1 cellular context compared by ENCODE assay signal in the genomic region with DNA sequence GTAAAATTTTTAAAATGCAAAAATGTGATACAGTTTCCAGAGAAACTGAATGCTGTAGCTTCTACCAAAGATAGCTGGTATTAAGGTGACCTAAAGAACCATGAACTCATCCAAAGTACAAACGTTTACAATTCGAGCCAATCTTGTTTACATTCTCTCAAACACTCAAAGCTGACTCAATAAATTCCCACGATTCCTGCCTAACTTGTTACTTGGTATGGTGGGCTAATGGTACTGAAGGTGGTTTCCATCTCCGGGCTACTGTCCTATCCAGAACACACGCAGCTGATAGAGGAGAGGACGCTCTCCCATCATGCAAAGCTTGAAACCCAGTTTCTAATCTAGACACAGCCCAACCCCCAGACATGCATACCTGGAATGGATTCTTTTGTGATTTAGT.
TF ChIP-seq lines count a peak whose summit lies in the region.

No MANE protein-coding gene starts in this region.

TF ChIP-seq in IMR-90, 13 proteins besides CTCF, POLR2A, EP300 and RAD21:
- TF ChIP-seq RCOR1 (IDR thresholded peaks at IDR 0.05; ENCODE audit: insufficient replicate concordance, low read length) (peak; percentile 89), USF2 (IDR thresholded peaks at IDR 0.05; ENCODE audit: low read depth, low read length) (no peak), MXI1 (IDR thresholded peaks at IDR 0.05; ENCODE audit: borderline replicate concordance, low read depth, low read length) (no peak), CHD1 (IDR thresholded peaks at IDR 0.05; ENCODE audit: low read depth, low read length) (no peak), MAZ (IDR thresholded peaks at IDR 0.05; ENCODE audit: borderline replicate concordance, low read depth, low read length) (no peak), CEBPB (IDR thresholded peaks at IDR 0.05; ENCODE audit: low read depth, low read length) (peak; percentile 17; the same call in 1 of the 2 replicates), FOS (IDR thresholded peaks at IDR 0.05; ENCODE audit: low read depth, low read length) (peak; percentile 73), MAFK (IDR thresholded peaks at IDR 0.05; ENCODE audit: low read depth, low read length) (peak; percentile 45; the same call in 1 of the 2 replicates), BHLHE40 (IDR thresholded peaks at IDR 0.05; ENCODE audit: low read depth, low read length) (peak; percentile 35; the same call in 1 of the 2 replicates), NFE2L2 (IDR thresholded peaks at IDR 0.05; ENCODE audit: low read depth, low read length) (no peak), SMC3 (IDR thresholded peaks at IDR 0.05; ENCODE audit: low read depth, low read length) (no peak), RFX5 (IDR thresholded peaks at IDR 0.05; ENCODE audit: low read depth, low read length) (no peak)
- TF ChIP-seq, protein P1, sequence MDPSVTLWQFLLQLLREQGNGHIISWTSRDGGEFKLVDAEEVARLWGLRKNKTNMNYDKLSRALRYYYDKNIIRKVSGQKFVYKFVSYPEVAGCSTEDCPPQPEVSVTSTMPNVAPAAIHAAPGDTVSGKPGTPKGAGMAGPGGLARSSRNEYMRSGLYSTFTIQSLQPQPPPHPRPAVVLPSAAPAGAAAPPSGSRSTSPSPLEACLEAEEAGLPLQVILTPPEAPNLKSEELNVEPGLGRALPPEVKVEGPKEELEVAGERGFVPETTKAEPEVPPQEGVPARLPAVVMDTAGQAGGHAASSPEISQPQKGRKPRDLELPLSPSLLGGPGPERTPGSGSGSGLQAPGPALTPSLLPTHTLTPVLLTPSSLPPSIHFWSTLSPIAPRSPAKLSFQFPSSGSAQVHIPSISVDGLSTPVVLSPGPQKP (IDR thresholded peaks at IDR 0.05; ENCODE audit: borderline replicate concordance, low read depth, low read length), result no peak
